Comparison of ENCODE assay signal across 8 cellular contexts in genomic region chr4:145061325-145061920, GRCh38. TPM values are rescaled to one million over a fixed set of nuclear protein-coding genes. Genes with fewer than 3 reads are reported as not detected.
DNase-seq lines count a peak whose midpoint lies in the region; ATAC-seq and TF ChIP-seq lines count a peak whose summit lies in the region.

No MANE protein-coding gene starts in this region.

- no peaks in the 10 kb centered on the region for H3K4me1 ChIP-seq in breast epithelium
- peaks cover 0 to 4% (median 0%) of the 10 kb centered on the region in 4 donors for H3K4me1 ChIP-seq in right lobe of liver

- H3K36me3 ChIP-seq in breast epithelium (no peaks in the 10 kb centered on the region), right lobe of liver (no peaks in the 10 kb centered on the region)

- DNase-seq in AG09319 (ENCODE audit: extremely low read depth, low read depth) (peak; percentile 24), NCI-H460 (ENCODE audit: extremely low read depth, low read depth) (peak; percentile 40), breast epithelium (ENCODE audit: low spot score in 2 of 2) (no peak), right lobe of liver (no peak), activated gamma-delta T cell (lab: John Stamatoyannopoulos, UW) (no peak), epidermal melanocyte (ENCODE audit: insufficient read length, low spot score) (no peak)

- intact Hi-C loops in breast epithelium (cut with DNase I; ENCODE audit: low total_unique reads) (no loop called here), right lobe of liver (cut with DNase I) (loop anchor here in 1 of 2 donors (10.0 kb wide), 1 partner anchor 887 kb away; no protein-coding TSS in a partner anchor)

- H3K4me3 ChIP-seq in breast epithelium (no peak overlapping the region), right lobe of liver (no peak overlapping the region)

- ATAC-seq in GM18505 (IDR thresholded peaks at IDR 0.05; ENCODE audit: unreplicated experiment): peak; percentile 79
- peak; percentile 65 for ATAC-seq in HG03159 (IDR thresholded peaks at IDR 0.05; ENCODE audit: unreplicated experiment)
- ATAC-seq in right lobe of liver: peak; percentile 79 to 85 (median 82)

- H3K27me3 ChIP-seq in breast epithelium: no peaks in the 10 kb centered on the region
- H3K27me3 ChIP-seq in right lobe of liver: no peaks in the 10 kb centered on the region

- H3K27ac ChIP-seq in breast epithelium (no peak overlapping the region), right lobe of liver (no peak overlapping the region)

- TF ChIP-seq CTCF in AG09319 (IDR thresholded peaks at IDR 0.05; ENCODE audit: low read depth, low read length) (peak; percentile 26), breast epithelium (IDR thresholded peaks at IDR 0.05) (peak in 2 of 3 donors; percentile 43 to 56), right lobe of liver (IDR thresholded peaks at IDR 0.05) (peak; percentile 50 to 55 (median 54))

- 39% methylated on average over 6 of the region's 6 CpGs for WGBS in right lobe of liver (ENCODE audit: insufficient coverage, low coverage, low lambda C conversion rate, missing lambda C conversion rate)

- H3K9me3 ChIP-seq in breast epithelium: no peaks in the 10 kb centered on the region
- H3K9me3 ChIP-seq in right lobe of liver: no peaks in the 10 kb centered on the region

- no peak for TF ChIP-seq POLR2A in GM18505 (IDR thresholded peaks at IDR 0.05; ENCODE audit: borderline replicate concordance, extremely low read depth, insufficient read depth, insufficient read length)
- TF ChIP-seq POLR2A in breast epithelium (IDR thresholded peaks at IDR 0.05): no peak
- TF ChIP-seq POLR2A in right lobe of liver (IDR thresholded peaks at IDR 0.05): no peak

RNA-seq across cellular contexts. Expression of gene ANAPC10, which starts 36.6 kb away (rescaled TPM):
- 26.6 and 28.3 TPM in 2 replicates for total RNA-seq in NCI-H460 (2014; rRNA removed; shearing (Covaris generic))
- polyA plus RNA-seq in NCI-H460 (2014; cell fraction: nucleus; rRNA removed): 36.5 and 41.0 TPM in 2 replicates
- total RNA-seq in breast epithelium (10 to 100 TPM; 22.7 to 45.5 (median 38.0) TPM), right lobe of liver (10 to 100 TPM in 1 of 6 experiments, 1 to 10 TPM in 5; 6.0 to 13.0 (median 8.3) TPM)

RNA-seq across cellular contexts. Expression of gene ABCE1, which starts 36.7 kb away (rescaled TPM):
- total RNA-seq in NCI-H460 (2014; rRNA removed; shearing (Covaris generic)): 183 and 185 TPM in 2 replicates
- polyA plus RNA-seq in NCI-H460 (2014; cell fraction: nucleus; rRNA removed): 125 and 168 TPM in 2 replicates
- total RNA-seq in breast epithelium (10 to 100 TPM; 56.8 to 85.2 (median 78.0) TPM), right lobe of liver (10 to 100 TPM; 14.4 to 57.7 (median 28.9) TPM)

Comparison
In these comparisons a context has a peak if more than half of its experiments do, and no peak if none do; other contexts are left out.
1. DNase-seq: peak in AG09319 (single experiment) and NCI-H460 (single experiment); none in breast epithelium (0 of 2), right lobe of liver (0 of 3), activated gamma-delta T cell (single experiment) and epidermal melanocyte (single experiment).
2. Peak in every context shown above with its lines, with median percentiles within 50 percentile points of each other: CTCF ChIP-seq and ATAC-seq.